9 cellular contexts compared by ENCODE assay signal in the genomic region with DNA sequence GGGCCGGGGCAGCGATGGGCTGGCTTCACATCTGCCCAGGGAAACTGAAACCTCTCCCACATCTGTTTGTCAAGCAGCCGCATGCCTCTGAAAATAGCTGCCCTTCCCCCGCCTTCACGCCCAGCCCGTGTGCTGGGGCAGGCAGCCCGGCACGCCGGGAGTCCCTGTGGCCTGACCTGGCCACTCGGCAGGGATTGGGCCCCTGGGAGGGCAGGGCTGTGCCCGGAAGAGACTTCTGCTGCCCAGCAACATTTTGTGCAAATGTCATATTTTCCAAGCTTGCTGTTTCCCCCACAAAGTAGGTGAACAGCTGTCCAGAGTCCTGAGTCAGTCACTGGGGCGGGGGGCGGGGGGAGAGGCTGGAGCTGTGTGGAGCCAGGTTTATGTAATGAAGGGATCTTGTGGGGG. TPM values are rescaled to one million over a fixed set of nuclear protein-coding genes. Genes with fewer than 3 reads are reported as not detected.
A peak's percentile ranks its signal among the peaks of the same experiment; 100 is the strongest.
DNase-seq lines count a peak whose midpoint lies in the region; ATAC-seq and TF ChIP-seq lines count a peak whose summit lies in the region.
"Had no signal": no experiment of that assay in that cellular context is flagged by ENCODE, and none has a peak within 500 bp of the region (broad histone marks: within the 10 kb centered on the region; RNA-seq: fewer than 3 reads in every experiment).

No MANE protein-coding gene starts in this region.

- intact Hi-C loops in activated naive CD4-positive, alpha-beta T cell treated with anti-CD3 and anti-CD28 coated beads for 36 hours (cut with micrococcal nuclease) = no loop called here

- no peaks in the 10 kb centered on the region for H3K36me3 Mint-ChIP-seq in activated CD4-positive, alpha-beta T cell treated with anti-CD3 and anti-CD28 coated beads, Interleukin-2, amount 10 ng/mL, durations not matched to agents 7 days and 5 days (ENCODE audit: low read depth)
- H3K36me3 Mint-ChIP-seq in activated naive CD4-positive, alpha-beta T cell treated with anti-CD3 and anti-CD28 coated beads for 36 hours (ENCODE audit: low read depth) = peaks cover 2% of the 10 kb centered on the region

- H3K4me3 ChIP-seq in RWPE2 (ENCODE audit: severe bottlenecking) (no peak overlapping the region), gastroesophageal sphincter (peak overlapping the region in 1 of 2 donors; percentile 1), trophoblast cell (ENCODE audit: low read depth, low read length) (no peak overlapping the region)

- H3K79me1 ChIP-seq in trophoblast cell (ENCODE audit: low read length) = no peaks in the 10 kb centered on the region

- H3K4me1 ChIP-seq in RWPE2 (ENCODE audit: insufficient read depth, poor library complexity, severe bottlenecking) (peaks cover 9% of the 10 kb centered on the region), gastroesophageal sphincter (peaks cover 0 to 16% (median 0%) of the 10 kb centered on the region in 3 donors), trophoblast cell (ENCODE audit: control insufficient read depth in 1 of 2, insufficient read depth in 2 of 2, low read length in 2 of 2) (peaks cover 24 to 28% of the 10 kb centered on the region in 2 experiments)

- H3K4me1 Mint-ChIP-seq in activated CD4-positive, alpha-beta T cell treated with anti-CD3 and anti-CD28 coated beads, Interleukin-2, amount 10 ng/mL, durations not matched to agents 7 days and 5 days = no peaks in the 10 kb centered on the region
- no peaks in the 10 kb centered on the region for H3K4me1 Mint-ChIP-seq in activated naive CD4-positive, alpha-beta T cell treated with anti-CD3 and anti-CD28 coated beads for 36 hours (ENCODE audit: low read depth)

- H4K91ac ChIP-seq in trophoblast cell (ENCODE audit: low read depth, low read length) = no peak overlapping the region

- no peak overlapping the region for H2BK5ac ChIP-seq in trophoblast cell (ENCODE audit: low read depth, low read length, poor library complexity)

- no peak overlapping the region for H3K4me3 Mint-ChIP-seq in activated CD4-positive, alpha-beta T cell treated with anti-CD3 and anti-CD28 coated beads, Interleukin-2, amount 10 ng/mL, durations not matched to agents 7 days and 5 days
- no peak overlapping the region for H3K4me3 Mint-ChIP-seq in activated naive CD4-positive, alpha-beta T cell treated with anti-CD3 and anti-CD28 coated beads for 36 hours

- no peak overlapping the region for H2BK12ac ChIP-seq in trophoblast cell (ENCODE audit: low read length)

- H3K79me2 ChIP-seq in trophoblast cell (ENCODE audit: control insufficient read depth, insufficient read depth, low read length, poor library complexity) = no peaks in the 10 kb centered on the region

- ATAC-seq in RWPE2 (ENCODE audit: low read depth) = peak; percentile 40; the same call in 1 of the 3 replicates
- ATAC-seq in gastroesophageal sphincter = peak; percentile 78

- H3K36me3 ChIP-seq in RWPE2 (ENCODE audit: low read depth) (no peaks in the 10 kb centered on the region), gastroesophageal sphincter (no peaks in the 10 kb centered on the region), trophoblast cell (ENCODE audit: control insufficient read depth in 1 of 2, insufficient read depth in 2 of 2, low read length in 2 of 2) (peaks cover 12% of the 10 kb centered on the region in 2 experiments)

- H2BK120ac ChIP-seq in trophoblast cell (ENCODE audit: insufficient read depth, low read length, poor library complexity) = no peak overlapping the region

- no peak for TF ChIP-seq CTCF in RWPE2 (IDR thresholded peaks at IDR 0.05; ENCODE audit: poor library complexity, severe bottlenecking)
- no peak for TF ChIP-seq CTCF in gastroesophageal sphincter (IDR thresholded peaks at IDR 0.05)

- no peak overlapping the region for H4K12ac ChIP-seq in trophoblast cell (ENCODE audit: low read depth, low read length)

- H3K27ac Mint-ChIP-seq in activated CD4-positive, alpha-beta T cell treated with anti-CD3 and anti-CD28 coated beads, Interleukin-2, amount 10 ng/mL, durations not matched to agents 7 days and 5 days = no peak overlapping the region
- no peak overlapping the region for H3K27ac Mint-ChIP-seq in activated naive CD4-positive, alpha-beta T cell treated with anti-CD3 and anti-CD28 coated beads for 36 hours
- H3K27ac Mint-ChIP-seq: progenitor cell of endocrine pancreas had no signal

- no peak overlapping the region for H2AFZ ChIP-seq in trophoblast cell (ENCODE audit: insufficient read depth, low read length, poor library complexity)

- no peaks in the 10 kb centered on the region for H3K9me3 ChIP-seq in RWPE2 (ENCODE audit: severe bottlenecking)
- no peaks in the 10 kb centered on the region for H3K9me3 ChIP-seq in gastroesophageal sphincter
- no peaks in the 10 kb centered on the region for H3K9me3 ChIP-seq in trophoblast cell (ENCODE audit: insufficient read depth, low read depth, low read length)

- no peaks in the 10 kb centered on the region for H3K27me3 Mint-ChIP-seq in activated CD4-positive, alpha-beta T cell treated with anti-CD3 and anti-CD28 coated beads, Interleukin-2, amount 10 ng/mL, durations not matched to agents 7 days and 5 days
- H3K27me3 Mint-ChIP-seq in activated naive CD4-positive, alpha-beta T cell treated with anti-CD3 and anti-CD28 coated beads for 36 hours (ENCODE audit: low read depth) = no peaks in the 10 kb centered on the region
- H3K27me3 Mint-ChIP-seq: progenitor cell of endocrine pancreas had no signal

- H2AK5ac ChIP-seq in trophoblast cell (ENCODE audit: low read length) = no peak overlapping the region

- H3K27me3 ChIP-seq in RWPE2 (ENCODE audit: insufficient read depth, poor library complexity, severe bottlenecking) = no peaks in the 10 kb centered on the region
- no peaks in the 10 kb centered on the region for H3K27me3 ChIP-seq in gastroesophageal sphincter
- H3K27me3 ChIP-seq in trophoblast cell (ENCODE audit: insufficient read depth, low read length) = no peaks in the 10 kb centered on the region

- peak; percentile 79 for DNase-seq in EH (ENCODE audit: low read depth)
- DNase-seq in RWPE2 (ENCODE audit: low spot score) = no peak
- peak; percentile 56 to 61 for DNase-seq in trophoblast cell
- DNase-seq in activated CD4-positive, alpha-beta T cell treated with anti-CD3 and anti-CD28 coated beads, Interleukin-2, amount 10 ng/mL, durations not matched to agents 7 days and 5 days = no peak
- DNase-seq in activated naive CD4-positive, alpha-beta T cell treated with anti-CD3 and anti-CD28 coated beads for 36 hours = no peak
- no peak for DNase-seq in UCSD-AML1 (lab: John Stamatoyannopoulos, UW; ENCODE audit: unreplicated experiment)
- DNase-seq in DMS153 treated with DMSO at 0.1 percent for 48 hours (lab: John Stamatoyannopoulos, UW; ENCODE audit: unreplicated experiment) = no peak

- CTCF ChIA-PET in activated CD4-positive, alpha-beta T cell treated with anti-CD3 and anti-CD28 coated beads, Interleukin-2, amount 10 ng/mL, durations not matched to agents 7 days and 5 days (lab: Charles Lee) = interaction anchor here (0.7 to 0.8 kb wide), 2 partner anchors 9 to 79 kb away, joined by 3 to 5 read pairs; no protein-coding TSS in a partner anchor
- CTCF ChIA-PET in activated naive CD4-positive, alpha-beta T cell treated with anti-CD3 and anti-CD28 coated beads for 36 hours (lab: Charles Lee) = interaction anchor here (0.6 to 1.9 kb wide), 2 partner anchors 43 to 81 kb away, joined by 4 to 7 read pairs; no protein-coding TSS in a partner anchor

- H3K9ac ChIP-seq in trophoblast cell (ENCODE audit: low read length) = no peak overlapping the region

- POLR2A ChIA-PET in activated CD4-positive, alpha-beta T cell treated with anti-CD3 and anti-CD28 coated beads, Interleukin-2, amount 10 ng/mL, durations not matched to agents 7 days and 5 days (lab: Charles Lee) = no interaction called here

- H3K4me2 ChIP-seq in trophoblast cell (ENCODE audit: low read length) = peak overlapping the region; percentile 31

- TF ChIP-seq POLR2A in gastroesophageal sphincter (IDR thresholded peaks at IDR 0.05) = no peak

- no peak overlapping the region for H3K14ac ChIP-seq in trophoblast cell (ENCODE audit: low read length)

- peak overlapping the region; percentile 27 for H3K27ac ChIP-seq in RWPE2 (ENCODE audit: poor library complexity, severe bottlenecking)
- peak overlapping the region in 2 of 4 donors; percentile 19 to 46 for H3K27ac ChIP-seq in gastroesophageal sphincter
- no peak overlapping the region for H3K27ac ChIP-seq in trophoblast cell (ENCODE audit: low read depth, low read length)

- 8% methylated on average over 6 of the region's 13 CpGs; no CpG with 5 or more reads in 1 of the 2 donors for WGBS in gastroesophageal sphincter (ENCODE audit: low coverage in 1 of 2), 2 donors
- no CpG with 5 or more reads among the region's 13 CpGs for WGBS in trophoblast cell (ENCODE audit: extremely low coverage, insufficient coverage, insufficient read length)

- TF ChIP-seq EP300 in gastroesophageal sphincter (IDR thresholded peaks at IDR 0.05) = no peak

- H4K8ac ChIP-seq in trophoblast cell (ENCODE audit: low read depth, low read length) = no peak overlapping the region

- no peak overlapping the region for H3K4ac ChIP-seq in trophoblast cell (ENCODE audit: low read depth, low read length)

- no peaks in the 10 kb centered on the region for H3K9me3 Mint-ChIP-seq in activated CD4-positive, alpha-beta T cell treated with anti-CD3 and anti-CD28 coated beads, Interleukin-2, amount 10 ng/mL, durations not matched to agents 7 days and 5 days
- no peaks in the 10 kb centered on the region for H3K9me3 Mint-ChIP-seq in activated naive CD4-positive, alpha-beta T cell treated with anti-CD3 and anti-CD28 coated beads for 36 hours

- H3K23ac ChIP-seq in trophoblast cell (ENCODE audit: low read length) = no peak overlapping the region

- H3K18ac ChIP-seq in trophoblast cell (ENCODE audit: low read length) = no peak overlapping the region

RNA-seq across cellular contexts. Expression of gene COL27A1, which starts 8.2 kb away (rescaled TPM):
- 1 to 10 TPM; 1.0 to 5.7 (median 3.3) TPM for total RNA-seq in gastroesophageal sphincter
- 38.6 and 39.3 TPM in 2 replicates for polyA plus RNA-seq in trophoblast cell (2013)
- total RNA-seq in activated CD4-positive, alpha-beta T cell treated with anti-CD3 and anti-CD28 coated beads, Interleukin-2, amount 10 ng/mL, durations not matched to agents 7 days and 5 days = under 1 TPM; 0.15 to 0.22 TPM
- 10 to 100 TPM in 1 of 2 experiments, 1 to 10 TPM in 1; 7.0 to 10.6 TPM for total RNA-seq in activated naive CD4-positive, alpha-beta T cell treated with anti-CD3 and anti-CD28 coated beads for 36 hours

Comparison
In these comparisons a context has a peak if more than half of its experiments do, and no peak if none do; other contexts are left out.
1. DNase-seq: peak in EH (single experiment) and trophoblast cell (2 of 2); none in RWPE2 (single experiment), activated CD4-positive, alpha-beta T cell treated with anti-CD3 and anti-CD28 coated beads, Interleukin-2, amount 10 ng/mL, durations not matched to agents 7 days and 5 days (single experiment), activated naive CD4-positive, alpha-beta T cell treated with anti-CD3 and anti-CD28 coated beads for 36 hours (single experiment), UCSD-AML1 (single experiment) and DMS153 treated with DMSO at 0.1 percent for 48 hours (single experiment).